In the genomic region with DNA sequence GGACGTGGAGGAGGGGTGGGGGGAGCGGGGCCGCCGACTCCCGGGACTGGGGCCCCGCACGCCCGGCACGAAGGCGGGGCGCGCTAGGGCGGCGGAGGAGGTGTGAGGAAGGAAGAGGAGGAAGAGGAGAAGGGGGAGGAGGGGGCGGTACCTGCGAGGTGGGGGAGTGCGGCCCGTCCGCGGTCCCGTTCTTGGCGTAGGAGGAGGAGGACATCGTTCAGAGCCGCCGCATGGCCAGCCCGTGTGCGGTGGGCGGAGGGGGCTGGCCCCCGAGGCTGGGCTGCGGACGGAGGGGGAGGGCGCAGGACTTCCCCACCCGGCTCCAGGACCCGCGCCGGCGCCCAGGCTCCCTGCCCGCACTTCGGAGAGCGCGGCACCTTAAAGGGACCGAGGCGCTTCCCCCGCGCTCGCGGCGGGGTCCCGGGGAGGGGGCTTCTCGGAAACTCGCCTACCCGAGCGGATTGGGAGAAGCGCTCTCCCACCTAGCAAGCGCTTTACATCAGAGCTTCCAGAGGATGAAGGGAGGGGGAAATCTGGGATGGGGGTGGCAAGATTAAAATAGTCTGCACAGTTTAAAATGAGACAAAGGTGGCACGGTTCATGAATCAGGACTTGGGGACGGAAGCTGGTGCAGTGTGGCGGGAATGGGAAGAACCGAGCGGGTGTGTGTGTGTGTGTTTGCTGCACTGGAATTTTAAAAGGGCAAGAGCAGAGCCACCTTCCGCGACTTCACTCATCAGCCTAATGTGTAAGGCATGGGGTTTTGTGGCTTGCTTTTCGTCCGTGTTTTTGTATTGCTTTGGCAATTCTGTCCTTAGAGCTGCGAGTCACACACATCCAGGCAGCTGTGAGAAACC, we compare ENCODE assay signal across 8 cellular contexts. TPM values are rescaled to one million over a fixed set of nuclear protein-coding genes. Genes with fewer than 3 reads are reported as not detected.
DNase-seq lines count a peak whose midpoint lies in the region; ATAC-seq, FAIRE-seq and TF ChIP-seq lines count a peak whose summit lies in the region.

A gene (minus strand): TSS at position 247 of the 857 bp plus-strand sequence.

- H3K4me3 ChIP-seq in NT2/D1 (ENCODE audit: insufficient read length, low read depth) (peak within 1 kb of the TSS; percentile 67), bronchial epithelial cell (ENCODE audit: low read depth, low read length) (peak within 1 kb of the TSS; percentile 49), stomach smooth muscle (ENCODE audit: low read length in 2 of 2) (peak within 1 kb of the TSS; percentile 75 to 78)

- H3K36me3 Mint-ChIP-seq in Calu3 (ENCODE audit: insufficient read depth, unreplicated experiment): peaks cover 18% of the 10 kb centered on the region

- peak; percentile 45 for ATAC-seq in GM21447 (IDR thresholded peaks at IDR 0.05; ENCODE audit: unreplicated experiment)

- H3K36me3 ChIP-seq in NT2/D1 (ENCODE audit: insufficient read depth, insufficient read length, low read length) (no peaks in the 10 kb centered on the region), bronchial epithelial cell (ENCODE audit: control insufficient read depth, insufficient read depth, low read length) (no peaks in the 10 kb centered on the region), stomach smooth muscle (ENCODE audit: control insufficient read depth in 2 of 2, insufficient read depth in 2 of 2, low read length in 2 of 2) (no peaks in the 10 kb centered on the region)

- intact Hi-C loops in Calu3 (cut with micrococcal nuclease; ENCODE audit: unreplicated experiment): no loop called here

- H3K27ac ChIP-seq in stomach smooth muscle (ENCODE audit: low read length): peak within 1 kb of the TSS; percentile 24

- no peak for FAIRE-seq in bronchial epithelial cell (lab: Jason Lieb, UNC)

- BruUV-seq in Calu3 (replicated peaks; lab: Mats Ljungman, UMichigan): no TSS peak

- no peaks in the 10 kb centered on the region for H3K9me3 ChIP-seq in NT2/D1 (ENCODE audit: insufficient read depth, low read length)
- H3K9me3 ChIP-seq in stomach smooth muscle (ENCODE audit: control insufficient read depth in 2 of 2, low read length in 2 of 2): no peaks in the 10 kb centered on the region

- peaks cover 72% of the 10 kb centered on the region for H3K27me3 ChIP-seq in NT2/D1 (ENCODE audit: insufficient read depth, insufficient read length)
- H3K27me3 ChIP-seq in bronchial epithelial cell (ENCODE audit: control insufficient read depth, insufficient read depth, low read length): peaks cover 10% of the 10 kb centered on the region
- H3K27me3 ChIP-seq in stomach smooth muscle (ENCODE audit: control insufficient read depth in 1 of 2, insufficient read depth in 2 of 2, low read length in 2 of 2): peaks cover 13 to 15% of the 10 kb centered on the region in 2 donors

- H3K9ac ChIP-seq in NT2/D1 (ENCODE audit: insufficient read length, low read depth) (peak within 1 kb of the TSS; percentile 79), stomach smooth muscle (ENCODE audit: low read length in 2 of 2) (peak within 1 kb of the TSS; percentile 52 to 64)

- TF ChIP-seq CTCF in Calu3 (IDR thresholded peaks at IDR 0.05; ENCODE audit: unreplicated experiment) (no peak), bronchial epithelial cell (IDR thresholded peaks at IDR 0.05; ENCODE audit: insufficient read depth, low read length, severe bottlenecking) (no peak)

- H3K9me3 Mint-ChIP-seq in Calu3 (ENCODE audit: low read depth, unreplicated experiment): no peaks in the 10 kb centered on the region

- no peak within 1 kb of the TSS for H3K27ac Mint-ChIP-seq in Calu3 (ENCODE audit: unreplicated experiment)

- peaks cover 69% of the 10 kb centered on the region for H3K27me3 Mint-ChIP-seq in Calu3 (ENCODE audit: unreplicated experiment)

- DNase-seq in Calu3 (no peak), NT2/D1 (ENCODE audit: low read depth, low spot score) (no peak), bronchial epithelial cell (ENCODE audit: low read depth) (no peak), left kidney (ENCODE audit: low read depth, low spot score) (peak; percentile 79), NCI-H2107 (lab: John Stamatoyannopoulos, UW) (no peak)
- no peak for DNase-seq in stimulated activated CD4-positive, alpha-beta T cell treated with anti-CD3 and anti-CD28 coated beads, Interleukin-12 subunit alpha, Interleukin-12 subunit beta, amount 100 ng/mL, for 4 hours

- H3K4me1 Mint-ChIP-seq in Calu3 (ENCODE audit: low read depth, unreplicated experiment): peaks cover 20% of the 10 kb centered on the region

- H3K4me1 ChIP-seq in NT2/D1 (ENCODE audit: insufficient read depth, insufficient read length) (no peaks in the 10 kb centered on the region), stomach smooth muscle (ENCODE audit: control insufficient read depth, insufficient read depth, low read length) (peaks cover 21% of the 10 kb centered on the region)

- peak within 1 kb of the TSS; percentile 64 for H3K4me3 Mint-ChIP-seq in Calu3 (ENCODE audit: low read depth, unreplicated experiment)

- CTCF ChIA-PET in Calu3 (lab: Charles Lee): no interaction called here

RNA-seq across cellular contexts. Expression of the gene that starts here (rescaled TPM):
- total RNA-seq in Calu3 (2022) (0.33 and 0.51 TPM in 2 replicates), bronchial epithelial cell (0.38 and 0.53 TPM in 2 replicates)
